8 cellular contexts compared by ENCODE assay signal in the genomic region with DNA sequence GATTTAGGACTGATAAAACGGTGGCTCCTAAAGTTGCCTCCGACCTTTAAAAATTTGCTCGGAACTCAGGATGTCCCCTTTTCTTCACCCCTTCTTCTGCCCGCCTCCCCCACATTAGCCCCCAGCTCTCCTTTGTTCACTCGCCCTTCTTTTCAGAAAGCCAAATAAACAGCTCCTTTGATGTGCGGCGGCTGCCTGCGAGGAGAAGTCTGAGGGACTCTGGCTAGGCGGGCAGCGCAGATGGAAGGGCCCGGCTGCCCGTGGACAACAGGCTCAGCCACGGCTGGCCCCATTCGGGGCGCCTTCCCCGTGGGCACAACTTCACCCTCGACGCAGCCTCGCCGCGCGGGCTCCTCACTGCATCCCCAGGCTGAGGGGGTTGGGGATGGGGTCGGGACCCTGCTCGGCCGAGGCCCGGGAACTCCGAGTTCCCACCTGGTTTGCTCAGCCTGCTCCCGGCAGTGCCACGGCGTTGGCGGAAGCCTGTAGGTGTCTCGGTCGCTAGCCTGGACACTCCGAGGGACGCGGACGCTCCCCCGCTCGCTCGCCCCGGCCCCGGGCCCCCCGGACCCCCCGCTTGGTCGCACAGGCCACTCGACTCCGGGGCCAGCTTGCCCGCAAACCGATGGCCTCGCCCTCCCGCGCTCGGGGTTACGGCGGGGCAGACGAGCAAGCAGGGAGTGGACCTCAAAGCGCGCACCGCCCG. TPM values are rescaled to one million over a fixed set of nuclear protein-coding genes. Genes with fewer than 3 reads are reported as not detected.
DNase-seq lines count a peak whose midpoint lies in the region; ATAC-seq and TF ChIP-seq lines count a peak whose summit lies in the region.

No MANE protein-coding gene starts in this region.

- peaks cover 20% of the 10 kb centered on the region for H3K27me3 ChIP-seq in BJ (ENCODE audit: control insufficient read depth, insufficient read depth, low read length)

- peak overlapping the region; percentile 81 for H3K27ac ChIP-seq in cingulate gyrus (ENCODE audit: low read depth, low read length)

- TF ChIP-seq POLR2A in lower leg skin (IDR thresholded peaks at IDR 0.05) = no peak

- POLR2A ChIA-PET in BJ (lab: Charles Lee) = no interaction called here

- 4 to 8% methylated on average over 16 to 37 of the region's 60 CpGs for WGBS in lower leg skin, 2 donors

- DNase-seq in BJ (ENCODE audit: low read depth) (no peak), T-helper 22 cell (ENCODE audit: low read depth) (peak; percentile 24), lower leg skin (ENCODE audit: low spot score in 2 of 2) (peak in 1 of 2 donors; percentile 94), DMS79 (lab: John Stamatoyannopoulos, UW) (no peak)
- DNase-seq in stimulated activated CD8-positive, alpha-beta memory T cell treated with anti-CD3 and anti-CD28 coated beads, Interleukin-4, amount 100 ng/mL, for 48 hours = peak; percentile 43

- ATAC-seq in HG02840 (IDR thresholded peaks at IDR 0.05; ENCODE audit: low FRiP score, unreplicated experiment) = peak; percentile 6
- no peak for ATAC-seq in GM18873 (IDR thresholded peaks at IDR 0.05; ENCODE audit: low FRiP score, unreplicated experiment)

- no peaks in the 10 kb centered on the region for H3K36me3 ChIP-seq in BJ (ENCODE audit: control insufficient read depth, insufficient read depth, low read length)

- no peak for TF ChIP-seq CTCF in BJ (IDR thresholded peaks at IDR 0.05; ENCODE audit: insufficient read depth, low read depth, low read length)
- no peak for TF ChIP-seq CTCF in lower leg skin (IDR thresholded peaks at IDR 0.05)

- intact Hi-C loops in lower leg skin (cut with DNase I; ENCODE audit: low total_unique reads) = no loop called here

- CTCF ChIA-PET in BJ (lab: Yijun Ruan, JAX) = interaction anchor here (0.9 to 1.8 kb wide), 7 partner anchors 30 to 576 kb away, joined by 3 to 8 read pairs (median 4); no protein-coding TSS in a partner anchor

- peak overlapping the region; percentile 41 for H3K4me3 ChIP-seq in BJ (ENCODE audit: low read depth, low read length)
- peak overlapping the region; percentile 47 for H3K4me3 ChIP-seq in lower leg skin (ENCODE audit: low read depth, poor library complexity, severe bottlenecking)

RNA-seq across cellular contexts. Expression of gene TLE3, which starts 0.9 kb away (rescaled TPM):
- 1.3 and 3.7 TPM in 2 replicates for polyA plus RNA-seq in BJ (2011; rRNA removed)
- polyA minus RNA-seq in BJ (2011; rRNA and poly(A)+ RNA removed) = 4.9 TPM in 2 replicates
- total RNA-seq in lower leg skin = 100 to 1,000 TPM in 3 of 4 donors, 10 to 100 TPM in 1; 95.7 to 136 (median 124) TPM

Comparison
In these comparisons a context has a peak if more than half of its experiments do, and no peak if none do; other contexts are left out.
1. DNase-seq: peak in T-helper 22 cell (single experiment) and stimulated activated CD8-positive, alpha-beta memory T cell treated with anti-CD3 and anti-CD28 coated beads, Interleukin-4, amount 100 ng/mL, for 48 hours (single experiment); none in BJ (single experiment) and DMS79 (single experiment).